Comparison of ENCODE assay signal across 6 cellular contexts in genomic region chr5:177403194-177403825, GRCh38. TPM values are rescaled to one million over a fixed set of nuclear protein-coding genes. Genes with fewer than 3 reads are reported as not detected.
A peak's percentile ranks its signal among the peaks of the same experiment; 100 is the strongest.
DNase-seq lines count a peak whose midpoint lies in the region.

No MANE protein-coding gene starts in this region.

- peaks cover 0 to 3% of the 10 kb centered on the region in 2 experiments for H3K36me3 ChIP-seq in mesenchymal stem cell (ENCODE audit: control insufficient read depth in 1 of 2, insufficient read depth in 2 of 2, low read depth in 1 of 2, low read length in 2 of 2)

- no peak overlapping the region for H2AK5ac ChIP-seq in mesenchymal stem cell (ENCODE audit: low read length, severe bottlenecking)

- H3K23ac ChIP-seq in mesenchymal stem cell (ENCODE audit: low read length in 2 of 2), result peak overlapping the region in 1 of 2 experiments; percentile 92

- WGBS in mesenchymal stem cell, result 1% methylated on average over 50 of the region's 60 CpGs

- peak overlapping the region; percentile 66 to 80 for H3K4me3 ChIP-seq in mesenchymal stem cell (ENCODE audit: insufficient read depth in 1 of 2, low read depth in 1 of 2, low read length in 2 of 2)

- H2BK120ac ChIP-seq in mesenchymal stem cell (ENCODE audit: low read depth, low read length), result no peak overlapping the region

- H2BK15ac ChIP-seq in mesenchymal stem cell (ENCODE audit: low read depth, poor library complexity, severe bottlenecking), result peak overlapping the region; percentile 61

- peak overlapping the region in 1 of 2 experiments; percentile 9 for H3K14ac ChIP-seq in mesenchymal stem cell (ENCODE audit: low read length in 2 of 2)

- H4K91ac ChIP-seq in mesenchymal stem cell (ENCODE audit: low read length), result peak overlapping the region; percentile 77

- no peak overlapping the region for H2AFZ ChIP-seq in mesenchymal stem cell (ENCODE audit: low read depth, low read length)

- H3K4ac ChIP-seq in mesenchymal stem cell (ENCODE audit: low read depth in 1 of 2, low read length in 2 of 2), result peak overlapping the region in 1 of 2 experiments; percentile 75

- peak overlapping the region; percentile 100 for H3K4me2 ChIP-seq in mesenchymal stem cell (ENCODE audit: low read length, poor library complexity, severe bottlenecking)

- no peak overlapping the region for H2BK5ac ChIP-seq in mesenchymal stem cell (ENCODE audit: low read depth, low read length, poor library complexity, severe bottlenecking)

- H3K4me1 ChIP-seq in mesenchymal stem cell (ENCODE audit: control insufficient read depth, insufficient read depth, low read depth, low read length), result peaks cover 28% of the 10 kb centered on the region

- DNase-seq in NCI-H2171 treated with DMSO at 0.1 percent for 48 hours (lab: John Stamatoyannopoulos, UW) (peak; percentile 54), NCI-H2171 (lab: John Stamatoyannopoulos, UW) (no peak), HT-29 (ENCODE audit: low spot score) (peak; percentile 61), activated gamma-delta T cell (lab: John Stamatoyannopoulos, UW) (peak; percentile 71), mesenchymal stem cell (peak; percentile 64), ureter (ENCODE audit: low spot score) (no peak)

- no peaks in the 10 kb centered on the region for H3K9me3 ChIP-seq in mesenchymal stem cell (ENCODE audit: control insufficient read depth, low read length)

- peak overlapping the region in 1 of 2 experiments; percentile 7 for H2BK12ac ChIP-seq in mesenchymal stem cell (ENCODE audit: low read length in 2 of 2)

- H3K79me1 ChIP-seq in mesenchymal stem cell (replicated peaks; ENCODE audit: low read length, poor library complexity, severe bottlenecking), result no peaks in the 10 kb centered on the region

- H3K18ac ChIP-seq in mesenchymal stem cell (ENCODE audit: low read depth in 1 of 2, low read length in 2 of 2), result peak overlapping the region; percentile 62 to 65

- H3K27me3 ChIP-seq in mesenchymal stem cell (ENCODE audit: control insufficient read depth in 1 of 2, insufficient read depth in 1 of 2, low read length in 2 of 2), result peaks cover 0 to 83% of the 10 kb centered on the region in 2 experiments

- no peak overlapping the region for H3K9ac ChIP-seq in mesenchymal stem cell (ENCODE audit: low read length)

- H4K8ac ChIP-seq in mesenchymal stem cell (ENCODE audit: low read length), result peak overlapping the region; percentile 80

- H3K27ac ChIP-seq in mesenchymal stem cell (ENCODE audit: low read length, poor library complexity, severe bottlenecking), result no peak overlapping the region

RNA-seq across cellular contexts. Expression of gene PFN3, which starts 2.8 kb away (rescaled TPM):
- not detected in 2 replicates for total RNA-seq in HT-29 (2014; rRNA removed; shearing (Covaris generic))
- not detected for polyA plus RNA-seq in mesenchymal stem cell (2013, experiment 1 of 2)
- polyA plus RNA-seq in mesenchymal stem cell (2013, experiment 2 of 2), result not detected
- total RNA-seq in ureter, result not detected

RNA-seq across cellular contexts. Expression of gene F12, which starts 6.1 kb away (rescaled TPM):
- total RNA-seq in HT-29 (2014; rRNA removed; shearing (Covaris generic)), result 52.9 TPM in 2 replicates
- polyA plus RNA-seq in mesenchymal stem cell (2013, experiment 1 of 2), result 1.2 TPM
- polyA plus RNA-seq in mesenchymal stem cell (2013, experiment 2 of 2), result 1.3 TPM
- 1.3 TPM for total RNA-seq in ureter

RNA-seq across cellular contexts. Expression of gene SLC34A1, which starts 19.1 kb away (rescaled TPM):
- not detected in 2 replicates for total RNA-seq in HT-29 (2014; rRNA removed; shearing (Covaris generic))
- polyA plus RNA-seq in mesenchymal stem cell (2013, experiment 1 of 2), result not detected
- polyA plus RNA-seq in mesenchymal stem cell (2013, experiment 2 of 2), result not detected
- total RNA-seq in ureter, result not detected

RNA-seq across cellular contexts. Expression of gene GRK6, which starts 23.2 kb away (rescaled TPM):
- total RNA-seq in HT-29 (2014; rRNA removed; shearing (Covaris generic)), result 87.7 and 94.2 TPM in 2 replicates
- polyA plus RNA-seq in mesenchymal stem cell (2013, experiment 1 of 2), result 12.5 TPM
- polyA plus RNA-seq in mesenchymal stem cell (2013, experiment 2 of 2), result 13.0 TPM
- 30.8 TPM for total RNA-seq in ureter

RNA-seq across cellular contexts. Expression of gene PRR7, which starts 43.3 kb away (rescaled TPM):
- total RNA-seq in HT-29 (2014; rRNA removed; shearing (Covaris generic)), result 69.3 and 86.7 TPM in 2 replicates
- 8.6 TPM for polyA plus RNA-seq in mesenchymal stem cell (2013, experiment 1 of 2)
- 7.8 TPM for polyA plus RNA-seq in mesenchymal stem cell (2013, experiment 2 of 2)
- total RNA-seq in ureter, result 2.6 TPM

Comparison
In these comparisons a context has a peak if more than half of its experiments do, and no peak if none do; other contexts are left out.
1. DNase-seq: peak in NCI-H2171 treated with DMSO at 0.1 percent for 48 hours (single experiment), HT-29 (single experiment), activated gamma-delta T cell (single experiment) and mesenchymal stem cell (single experiment); none in NCI-H2171 (single experiment) and ureter (single experiment).
2. RNA of gene F12, which starts 6.1 kb away (total RNA-seq): 52.9 TPM in HT-29; 1.3 TPM in ureter (single experiment); every median in the first group is over 10 times any median in the second.